ENCODE assay signal across 8 cellular contexts in genomic region chr3:134885877-134886621, GRCh38.
DNase-seq lines count a peak whose midpoint lies in the region; ATAC-seq and TF ChIP-seq lines count a peak whose summit lies in the region.

No MANE protein-coding gene starts in this region.

- H3K4me3 Mint-ChIP-seq in activated CD8-positive, alpha-beta T cell treated with anti-CD3 and anti-CD28 coated beads for 36 hours: no peak overlapping the region
- H3K4me3 Mint-ChIP-seq in T-helper 17 cell: no peak overlapping the region

- intact Hi-C loops in activated CD8-positive, alpha-beta T cell treated with anti-CD3 and anti-CD28 coated beads for 36 hours (cut with micrococcal nuclease): no loop called here

- CTCF ChIA-PET in activated CD8-positive, alpha-beta T cell treated with anti-CD3 and anti-CD28 coated beads for 36 hours (lab: Charles Lee): no interaction called here

- H3K9me3 ChIP-seq in BE2C (no peaks in the 10 kb centered on the region), T-helper 17 cell (ENCODE audit: control insufficient read depth, low read length, poor library complexity, severe bottlenecking) (no peaks in the 10 kb centered on the region)

- POLR2A ChIA-PET in activated CD8-positive, alpha-beta T cell treated with anti-CD3 and anti-CD28 coated beads for 36 hours (lab: Charles Lee): no interaction called here

- H3K27me3 ChIP-seq in BE2C: 0 out of 2 replicates have a peak, but pooled peaks cover 3% of the 10 kb centered on the region

- H3K4me1 Mint-ChIP-seq in activated CD8-positive, alpha-beta T cell treated with anti-CD3 and anti-CD28 coated beads for 36 hours (ENCODE audit: low read depth): no peaks in the 10 kb centered on the region
- H3K4me1 Mint-ChIP-seq in T-helper 17 cell: no peaks in the 10 kb centered on the region

- DNase-seq in BE2C (no peak), NCI-H510A treated with DMSO at 0.1 percent for 48 hours (lab: John Stamatoyannopoulos, UW) (no peak), NCI-H2196 treated with DMSO at 0.1 percent for 48 hours (lab: John Stamatoyannopoulos, UW; ENCODE audit: unreplicated experiment) (no peak), T-helper 17 cell (no peak)
- DNase-seq in activated CD8-positive, alpha-beta T cell treated with anti-CD3 and anti-CD28 coated beads for 36 hours: peak; percentile 28
- DNase-seq in stimulated activated naive CD4-positive, alpha-beta T cell (lab: John Stamatoyannopoulos, UW): no peak

- peak; percentile 93 for ATAC-seq in GM19043 (IDR thresholded peaks at IDR 0.05; ENCODE audit: low read depth, unreplicated experiment)
- peak; percentile 95 for ATAC-seq in HG03060 (IDR thresholded peaks at IDR 0.05; ENCODE audit: low read depth, unreplicated experiment)
- peak; percentile 45 for ATAC-seq in activated CD8-positive, alpha-beta T cell treated with anti-CD3 and anti-CD28 coated beads for 36 hours
- no peak for ATAC-seq in T-helper 17 cell

- no peaks in the 10 kb centered on the region for H3K27me3 Mint-ChIP-seq in activated CD8-positive, alpha-beta T cell treated with anti-CD3 and anti-CD28 coated beads for 36 hours
- H3K27me3 Mint-ChIP-seq in T-helper 17 cell: no peaks in the 10 kb centered on the region

- no peaks in the 10 kb centered on the region for H3K36me3 ChIP-seq in BE2C

- H3K9me3 Mint-ChIP-seq in activated CD8-positive, alpha-beta T cell treated with anti-CD3 and anti-CD28 coated beads for 36 hours: no peaks in the 10 kb centered on the region

- H3K27ac Mint-ChIP-seq in activated CD8-positive, alpha-beta T cell treated with anti-CD3 and anti-CD28 coated beads for 36 hours: no peak overlapping the region
- no peak overlapping the region for H3K27ac Mint-ChIP-seq in T-helper 17 cell

- TF ChIP-seq CTCF in BE2C (IDR thresholded peaks at IDR 0.05; ENCODE audit: low read depth, low read length): peak; percentile 20; the same call in 1 of the 2 replicates
- no peak for TF ChIP-seq CTCF in activated CD8-positive, alpha-beta T cell treated with anti-CD3 and anti-CD28 coated beads for 36 hours (IDR thresholded peaks at IDR 0.05)

- H3K4me1 ChIP-seq in BE2C: no peaks in the 10 kb centered on the region

- H3K36me3 Mint-ChIP-seq in activated CD8-positive, alpha-beta T cell treated with anti-CD3 and anti-CD28 coated beads for 36 hours (ENCODE audit: low read depth): no peaks in the 10 kb centered on the region
- peaks cover 2% of the 10 kb centered on the region for H3K36me3 Mint-ChIP-seq in T-helper 17 cell (ENCODE audit: low read depth)

- H3K4me3 ChIP-seq in BE2C (ENCODE audit: low read depth, low read length): no peak overlapping the region
